In genomic region chr20:10249822-10250221, GRCh38 we compare ENCODE assay signal across 28 cellular contexts. TPM values are rescaled to one million over a fixed set of nuclear protein-coding genes. Genes with fewer than 3 reads are reported as not detected.
"Had no signal": no experiment of that assay in that cellular context is flagged by ENCODE, and none has a peak within 500 bp of the region (broad histone marks: within the 10 kb centered on the region; RNA-seq: fewer than 3 reads in every experiment).

No MANE protein-coding gene starts in this region.

- H3K27me3 ChIP-seq: esophagus muscularis mucosa, right atrium auricular region, suprapubic skin, transverse colon, upper lobe of right lung, uterus had no signal

- H3K9me3 ChIP-seq: esophagus muscularis mucosa, heart right ventricle, lower lobe of right lung, mucosa of descending colon, right atrium auricular region, suprapubic skin, transverse colon, upper lobe of right lung, uterus had no signal

- H3K4me3 ChIP-seq: coronary artery, esophagus muscularis mucosa, heart right ventricle, lower lobe of right lung, mucosa of descending colon, right atrium auricular region, smooth muscle cell, suprapubic skin, transverse colon, upper lobe of right lung, uterus had no signal

- H2AFZ ChIP-seq: parathyroid adenoma had no signal

- H3K4me1 ChIP-seq: esophagus muscularis mucosa, heart right ventricle, lower lobe of right lung, right atrium auricular region, suprapubic skin, upper lobe of right lung, uterus had no signal

- H3K4me2 ChIP-seq: smooth muscle cell had no signal

- ATAC-seq: heart right ventricle; left ventricle myocardium superior; lower lobe of right lung; mucosa of descending colon; natural killer cell treated with Interleukin-12 subunit alpha and Interleukin-12 subunit beta and Interleukin-15 and Interleukin-18, amount 100 ng/mL, for 72 hours; sciatic nerve; stimulated activated naive CD8-positive, alpha-beta T cell treated with anti-CD3 and anti-CD28 coated beads, Interleukin-15, amount 100 ng/mL, for 72 hours; upper lobe of right lung had no signal

- H3K9ac ChIP-seq: parathyroid adenoma had no signal

- H3K36me3 ChIP-seq: esophagus muscularis mucosa, heart right ventricle, lower lobe of right lung, right atrium auricular region, suprapubic skin, transverse colon, upper lobe of right lung, uterus had no signal

- H3K27ac ChIP-seq: coronary artery, esophagus muscularis mucosa, heart right ventricle, lower lobe of right lung, parathyroid adenoma, right atrium auricular region, suprapubic skin, transverse colon, upper lobe of right lung, uterus had no signal

- DNase-seq: dermis blood vessel endothelial cell; effector memory CD4-positive, alpha-beta T cell; foreskin melanocyte; glutamatergic neuron; heart right ventricle; hippocampal formation; left ventricle myocardium superior; lower lobe of right lung; mucosa of descending colon; naive B cell; stimulated activated CD4-positive, alpha-beta T cell treated with anti-CD3 and anti-CD28 coated beads, Interleukin-12 subunit alpha, Interleukin-12 subunit beta, amount 100 ng/mL, for 4 hours; stimulated activated CD4-positive, alpha-beta T cell treated with anti-CD3 and anti-CD28 coated beads, Interleukin-1b, Interleukin-23, amount 100 ng/mL, for 48 hours; stimulated activated CD4-positive, alpha-beta T cell treated with anti-CD3 and anti-CD28 coated beads, Interleukin-4, amount 100 ng/mL, for 1 hour; stimulated activated CD8-positive, alpha-beta memory T cell treated with anti-CD3 and anti-CD28 coated beads, Interleukin-4, amount 100 ng/mL, for 48 hours; stimulated activated naive CD4-positive, alpha-beta T cell; stimulated activated naive CD8-positive, alpha-beta T cell treated with anti-CD3 and anti-CD28 coated beads, Interleukin-15, amount 100 ng/mL, for 72 hours; transverse colon; upper lobe of right lung; uterus had no signal

RNA-seq across cellular contexts. Expression of gene SNAP25, which starts 31.2 kb away (rescaled TPM):
- total RNA-seq: dermis blood vessel endothelial cell had no signal
- polyA plus RNA-seq: keratinocyte had no signal
